Comparison of ENCODE assay signal across 2 cellular contexts in the genomic region with DNA sequence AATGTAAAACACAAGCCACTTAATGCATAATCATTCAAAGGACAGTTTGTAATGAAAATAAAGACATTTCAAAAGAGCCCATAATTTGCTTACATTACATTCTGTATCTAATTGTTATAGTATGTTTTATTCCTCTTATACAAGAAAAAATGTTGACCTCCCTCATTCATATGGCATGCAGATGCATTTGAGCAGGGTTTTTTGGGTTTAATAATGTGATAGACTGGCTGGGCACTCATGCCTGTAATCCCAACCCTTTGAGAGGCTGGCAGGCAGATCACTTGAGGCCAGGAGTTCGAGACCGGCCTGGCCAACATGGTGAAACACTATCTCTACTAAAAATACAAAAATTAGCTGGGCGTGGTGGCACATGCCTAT.
TF ChIP-seq lines count a peak whose summit lies in the region.

No MANE protein-coding gene starts in this region.

TF ChIP-seq in IMR-90, 13 proteins besides CTCF, POLR2A, EP300 and RAD21:
- TF ChIP-seq MXI1 (IDR thresholded peaks at IDR 0.05; ENCODE audit: borderline replicate concordance, low read depth, low read length) (no peak), MAFK (IDR thresholded peaks at IDR 0.05; ENCODE audit: low read depth, low read length) (no peak), SMC3 (IDR thresholded peaks at IDR 0.05; ENCODE audit: low read depth, low read length) (no peak), CEBPB (IDR thresholded peaks at IDR 0.05; ENCODE audit: low read depth, low read length) (no peak), BHLHE40 (IDR thresholded peaks at IDR 0.05; ENCODE audit: low read depth, low read length) (no peak), MAZ (IDR thresholded peaks at IDR 0.05; ENCODE audit: borderline replicate concordance, low read depth, low read length) (no peak), FOS (IDR thresholded peaks at IDR 0.05; ENCODE audit: low read depth, low read length) (no peak), CHD1 (IDR thresholded peaks at IDR 0.05; ENCODE audit: low read depth, low read length) (no peak), RFX5 (IDR thresholded peaks at IDR 0.05; ENCODE audit: low read depth, low read length) (no peak), NFE2L2 (IDR thresholded peaks at IDR 0.05; ENCODE audit: low read depth, low read length) (no peak), RCOR1 (IDR thresholded peaks at IDR 0.05; ENCODE audit: insufficient replicate concordance, low read length) (no peak)
- TF ChIP-seq, protein P1, sequence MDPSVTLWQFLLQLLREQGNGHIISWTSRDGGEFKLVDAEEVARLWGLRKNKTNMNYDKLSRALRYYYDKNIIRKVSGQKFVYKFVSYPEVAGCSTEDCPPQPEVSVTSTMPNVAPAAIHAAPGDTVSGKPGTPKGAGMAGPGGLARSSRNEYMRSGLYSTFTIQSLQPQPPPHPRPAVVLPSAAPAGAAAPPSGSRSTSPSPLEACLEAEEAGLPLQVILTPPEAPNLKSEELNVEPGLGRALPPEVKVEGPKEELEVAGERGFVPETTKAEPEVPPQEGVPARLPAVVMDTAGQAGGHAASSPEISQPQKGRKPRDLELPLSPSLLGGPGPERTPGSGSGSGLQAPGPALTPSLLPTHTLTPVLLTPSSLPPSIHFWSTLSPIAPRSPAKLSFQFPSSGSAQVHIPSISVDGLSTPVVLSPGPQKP (IDR thresholded peaks at IDR 0.05; ENCODE audit: borderline replicate concordance, low read depth, low read length): no peak
- TF ChIP-seq, protein P2, sequence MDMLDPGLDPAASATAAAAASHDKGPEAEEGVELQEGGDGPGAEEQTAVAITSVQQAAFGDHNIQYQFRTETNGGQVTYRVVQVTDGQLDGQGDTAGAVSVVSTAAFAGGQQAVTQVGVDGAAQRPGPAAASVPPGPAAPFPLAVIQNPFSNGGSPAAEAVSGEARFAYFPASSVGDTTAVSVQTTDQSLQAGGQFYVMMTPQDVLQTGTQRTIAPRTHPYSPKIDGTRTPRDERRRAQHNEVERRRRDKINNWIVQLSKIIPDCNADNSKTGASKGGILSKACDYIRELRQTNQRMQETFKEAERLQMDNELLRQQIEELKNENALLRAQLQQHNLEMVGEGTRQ (IDR thresholded peaks at IDR 0.05; ENCODE audit: low read depth, low read length): no peak

TF ChIP-seq in HepG2, 621 proteins besides CTCF, POLR2A, EP300 and RAD21:
- TF ChIP-seq TGIF2 (CRISPR knock-in tag; IDR thresholded peaks at IDR 0.05) (no peak), ZNF501 (CRISPR knock-in tag; IDR thresholded peaks at IDR 0.05) (no peak), RNF2 (conservative IDR thresholded peaks at IDR 0.05; ENCODE audit: low read depth) (no peak), KLF12 (CRISPR knock-in tag; IDR thresholded peaks at IDR 0.05; ENCODE audit: borderline replicate concordance) (no peak), ZNF136 (CRISPR knock-in tag; IDR thresholded peaks at IDR 0.05; ENCODE audit: low read depth) (no peak), AGO1 (IDR thresholded peaks at IDR 0.05; ENCODE audit: low read depth, low read length, poor library complexity, severe bottlenecking) (no peak), KDM5A (IDR thresholded peaks at IDR 0.05; ENCODE audit: borderline replicate concordance, low read length) (no peak), ZSCAN12 (CRISPR knock-in tag; IDR thresholded peaks at IDR 0.05) (no peak), ZNF33A (CRISPR knock-in tag; IDR thresholded peaks at IDR 0.05; ENCODE audit: borderline replicate concordance) (no peak), ZNF737 (CRISPR knock-in tag; IDR thresholded peaks at IDR 0.05; ENCODE audit: borderline replicate concordance) (no peak)
- TF ChIP-seq, protein P3, sequence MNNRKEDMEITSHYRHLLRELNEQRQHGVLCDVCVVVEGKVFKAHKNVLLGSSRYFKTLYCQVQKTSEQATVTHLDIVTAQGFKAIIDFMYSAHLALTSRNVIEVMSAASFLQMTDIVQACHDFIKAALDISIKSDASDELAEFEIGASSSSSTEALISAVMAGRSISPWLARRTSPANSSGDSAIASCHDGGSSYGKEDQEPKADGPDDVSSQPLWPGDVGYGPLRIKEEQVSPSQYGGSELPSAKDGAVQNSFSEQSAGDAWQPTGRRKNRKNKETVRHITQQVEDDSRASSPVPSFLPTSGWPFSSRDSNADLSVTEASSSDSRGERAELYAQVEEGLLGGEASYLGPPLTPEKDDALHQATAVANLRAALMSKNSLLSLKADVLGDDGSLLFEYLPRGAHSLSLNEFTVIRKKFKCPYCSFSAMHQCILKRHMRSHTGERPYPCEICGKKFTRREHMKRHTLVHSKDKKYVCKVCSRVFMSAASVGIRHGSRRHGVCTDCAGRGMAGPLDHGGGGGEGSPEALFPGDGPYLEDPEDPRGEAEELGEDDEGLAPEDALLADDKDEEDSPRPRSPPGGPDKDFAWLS (CRISPR knock-in tag; IDR thresholded peaks at IDR 0.05; ENCODE audit: borderline replicate concordance): no peak
- TF ChIP-seq, protein P4, sequence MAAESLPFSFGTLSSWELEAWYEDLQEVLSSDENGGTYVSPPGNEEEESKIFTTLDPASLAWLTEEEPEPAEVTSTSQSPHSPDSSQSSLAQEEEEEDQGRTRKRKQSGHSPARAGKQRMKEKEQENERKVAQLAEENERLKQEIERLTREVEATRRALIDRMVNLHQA (CRISPR knock-in tag; IDR thresholded peaks at IDR 0.05): no peak
- TF ChIP-seq, protein P5, sequence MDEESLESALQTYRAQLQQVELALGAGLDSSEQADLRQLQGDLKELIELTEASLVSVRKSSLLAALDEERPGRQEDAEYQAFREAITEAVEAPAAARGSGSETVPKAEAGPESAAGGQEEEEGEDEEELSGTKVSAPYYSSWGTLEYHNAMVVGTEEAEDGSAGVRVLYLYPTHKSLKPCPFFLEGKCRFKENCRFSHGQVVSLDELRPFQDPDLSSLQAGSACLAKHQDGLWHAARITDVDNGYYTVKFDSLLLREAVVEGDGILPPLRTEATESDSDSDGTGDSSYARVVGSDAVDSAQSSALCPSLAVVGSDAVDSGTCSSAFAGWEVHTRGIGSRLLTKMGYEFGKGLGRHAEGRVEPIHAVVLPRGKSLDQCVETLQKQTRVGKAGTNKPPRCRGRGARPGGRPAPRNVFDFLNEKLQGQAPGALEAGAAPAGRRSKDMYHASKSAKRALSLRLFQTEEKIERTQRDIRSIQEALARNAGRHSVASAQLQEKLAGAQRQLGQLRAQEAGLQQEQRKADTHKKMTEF (CRISPR knock-in tag; IDR thresholded peaks at IDR 0.05): no peak
- TF ChIP-seq, protein P6, sequence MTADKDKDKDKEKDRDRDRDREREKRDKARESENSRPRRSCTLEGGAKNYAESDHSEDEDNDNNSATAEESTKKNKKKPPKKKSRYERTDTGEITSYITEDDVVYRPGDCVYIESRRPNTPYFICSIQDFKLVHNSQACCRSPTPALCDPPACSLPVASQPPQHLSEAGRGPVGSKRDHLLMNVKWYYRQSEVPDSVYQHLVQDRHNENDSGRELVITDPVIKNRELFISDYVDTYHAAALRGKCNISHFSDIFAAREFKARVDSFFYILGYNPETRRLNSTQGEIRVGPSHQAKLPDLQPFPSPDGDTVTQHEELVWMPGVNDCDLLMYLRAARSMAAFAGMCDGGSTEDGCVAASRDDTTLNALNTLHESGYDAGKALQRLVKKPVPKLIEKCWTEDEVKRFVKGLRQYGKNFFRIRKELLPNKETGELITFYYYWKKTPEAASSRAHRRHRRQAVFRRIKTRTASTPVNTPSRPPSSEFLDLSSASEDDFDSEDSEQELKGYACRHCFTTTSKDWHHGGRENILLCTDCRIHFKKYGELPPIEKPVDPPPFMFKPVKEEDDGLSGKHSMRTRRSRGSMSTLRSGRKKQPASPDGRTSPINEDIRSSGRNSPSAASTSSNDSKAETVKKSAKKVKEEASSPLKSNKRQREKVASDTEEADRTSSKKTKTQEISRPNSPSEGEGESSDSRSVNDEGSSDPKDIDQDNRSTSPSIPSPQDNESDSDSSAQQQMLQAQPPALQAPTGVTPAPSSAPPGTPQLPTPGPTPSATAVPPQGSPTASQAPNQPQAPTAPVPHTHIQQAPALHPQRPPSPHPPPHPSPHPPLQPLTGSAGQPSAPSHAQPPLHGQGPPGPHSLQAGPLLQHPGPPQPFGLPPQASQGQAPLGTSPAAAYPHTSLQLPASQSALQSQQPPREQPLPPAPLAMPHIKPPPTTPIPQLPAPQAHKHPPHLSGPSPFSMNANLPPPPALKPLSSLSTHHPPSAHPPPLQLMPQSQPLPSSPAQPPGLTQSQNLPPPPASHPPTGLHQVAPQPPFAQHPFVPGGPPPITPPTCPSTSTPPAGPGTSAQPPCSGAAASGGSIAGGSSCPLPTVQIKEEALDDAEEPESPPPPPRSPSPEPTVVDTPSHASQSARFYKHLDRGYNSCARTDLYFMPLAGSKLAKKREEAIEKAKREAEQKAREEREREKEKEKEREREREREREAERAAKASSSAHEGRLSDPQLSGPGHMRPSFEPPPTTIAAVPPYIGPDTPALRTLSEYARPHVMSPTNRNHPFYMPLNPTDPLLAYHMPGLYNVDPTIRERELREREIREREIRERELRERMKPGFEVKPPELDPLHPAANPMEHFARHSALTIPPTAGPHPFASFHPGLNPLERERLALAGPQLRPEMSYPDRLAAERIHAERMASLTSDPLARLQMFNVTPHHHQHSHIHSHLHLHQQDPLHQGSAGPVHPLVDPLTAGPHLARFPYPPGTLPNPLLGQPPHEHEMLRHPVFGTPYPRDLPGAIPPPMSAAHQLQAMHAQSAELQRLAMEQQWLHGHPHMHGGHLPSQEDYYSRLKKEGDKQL (CRISPR knock-in tag; IDR thresholded peaks at IDR 0.05; ENCODE audit: low read depth): no peak
